ENCODE assay signal across 9 cellular contexts in genomic region chr15:100340721-100341661, GRCh38. TPM values are rescaled to one million over a fixed set of nuclear protein-coding genes. Genes with fewer than 3 reads are reported as not detected.
DNase-seq lines count a peak whose midpoint lies in the region; ATAC-seq and TF ChIP-seq lines count a peak whose summit lies in the region.
"Had no signal": no experiment of that assay in that cellular context is flagged by ENCODE, and none has a peak within 500 bp of the region (broad histone marks: within the 10 kb centered on the region; RNA-seq: fewer than 3 reads in every experiment).

No MANE protein-coding gene starts in this region.

- H3K9me3 ChIP-seq in right lobe of liver: no peaks in the 10 kb centered on the region
- H3K9me3 ChIP-seq in tibial artery: no peaks in the 10 kb centered on the region

- H3K4me3 ChIP-seq in HL-60 (replicated peaks; ENCODE audit: insufficient read depth, low read length) (peak overlapping the region; percentile 73), astrocyte of the cerebellum (ENCODE audit: low read depth, low read length) (peak overlapping the region; percentile 53), right lobe of liver (peak overlapping the region; percentile 81 to 87 (median 85)), tibial artery (peak overlapping the region; percentile 66 to 75)
- H3K4me3 ChIP-seq: K562 had no signal

- H3K27me3 ChIP-seq in HL-60 (ENCODE audit: insufficient read depth, poor library complexity, severe bottlenecking) (no peaks in the 10 kb centered on the region), right lobe of liver (no peaks in the 10 kb centered on the region), tibial artery (no peaks in the 10 kb centered on the region)

- WGBS in right lobe of liver (ENCODE audit: insufficient coverage, low coverage, low lambda C conversion rate, missing lambda C conversion rate): no CpG with 5 or more reads among the region's 134 CpGs

- in situ Hi-C loops in astrocyte of the cerebellum (cut with HindIII; ENCODE audit: low sequenced_read_pairs): no loop called here

- TF ChIP-seq POLR2A in right lobe of liver (IDR thresholded peaks at IDR 0.05): no peak

- no peak for DNase-seq in HL-60 (ENCODE audit: low read depth in 1 of 2, low spot score in 1 of 2)
- no peak for DNase-seq in astrocyte of the cerebellum (ENCODE audit: low read depth)
- DNase-seq in right lobe of liver: no peak
- no peak for DNase-seq in tibial artery
- DNase-seq in AML-193 (lab: John Stamatoyannopoulos, UW): no peak
- no peak for DNase-seq in NCI-H2107 (lab: John Stamatoyannopoulos, UW)

- H3K27ac ChIP-seq in HL-60 (replicated peaks) (no peak overlapping the region), right lobe of liver (peak overlapping the region in 2 of 3 donors; percentile 59 to 82), tibial artery (peak overlapping the region; percentile 51 to 74)

- intact Hi-C loops in right lobe of liver (cut with DNase I) (no loop called here), tibial artery (cut with DNase I; ENCODE audit: low total_unique reads) (loop anchor here (2.0 to 10.0 kb wide), 2 partner anchors 226 to 412 kb away; no protein-coding TSS in a partner anchor)

- TF ChIP-seq CTCF in HL-60 (IDR thresholded peaks at IDR 0.05; ENCODE audit: insufficient read depth, low read length) (no peak), astrocyte of the cerebellum (IDR thresholded peaks at IDR 0.05; ENCODE audit: low read depth, low read length, missing control alignments) (no peak), right lobe of liver (IDR thresholded peaks at IDR 0.05) (no peak), tibial artery (IDR thresholded peaks at IDR 0.05) (no peak)

- no peaks in the 10 kb centered on the region for H3K36me3 ChIP-seq in right lobe of liver
- no peaks in the 10 kb centered on the region for H3K36me3 ChIP-seq in tibial artery

- peaks cover 0 to 30% (median 3%) of the 10 kb centered on the region in 4 donors for H3K4me1 ChIP-seq in right lobe of liver
- peaks cover 0 to 14% (median 10%) of the 10 kb centered on the region in 4 donors for H3K4me1 ChIP-seq in tibial artery

- ATAC-seq in GM18909 (IDR thresholded peaks at IDR 0.05; ENCODE audit: poor library complexity, unreplicated experiment): peak; percentile 10
- peak in 1 of 4 donors; percentile 1 for ATAC-seq in right lobe of liver
- no peak for ATAC-seq in HG03378 (IDR thresholded peaks at IDR 0.05; ENCODE audit: unreplicated experiment)

RNA-seq across cellular contexts. Expression of gene ADAMTS17, which starts 0.8 kb away (rescaled TPM):
- total RNA-seq in right lobe of liver: 10 to 100 TPM; 14.6 to 34.7 (median 24.2) TPM
